ENCODE assay signal across 8 cellular contexts in the genomic region with DNA sequence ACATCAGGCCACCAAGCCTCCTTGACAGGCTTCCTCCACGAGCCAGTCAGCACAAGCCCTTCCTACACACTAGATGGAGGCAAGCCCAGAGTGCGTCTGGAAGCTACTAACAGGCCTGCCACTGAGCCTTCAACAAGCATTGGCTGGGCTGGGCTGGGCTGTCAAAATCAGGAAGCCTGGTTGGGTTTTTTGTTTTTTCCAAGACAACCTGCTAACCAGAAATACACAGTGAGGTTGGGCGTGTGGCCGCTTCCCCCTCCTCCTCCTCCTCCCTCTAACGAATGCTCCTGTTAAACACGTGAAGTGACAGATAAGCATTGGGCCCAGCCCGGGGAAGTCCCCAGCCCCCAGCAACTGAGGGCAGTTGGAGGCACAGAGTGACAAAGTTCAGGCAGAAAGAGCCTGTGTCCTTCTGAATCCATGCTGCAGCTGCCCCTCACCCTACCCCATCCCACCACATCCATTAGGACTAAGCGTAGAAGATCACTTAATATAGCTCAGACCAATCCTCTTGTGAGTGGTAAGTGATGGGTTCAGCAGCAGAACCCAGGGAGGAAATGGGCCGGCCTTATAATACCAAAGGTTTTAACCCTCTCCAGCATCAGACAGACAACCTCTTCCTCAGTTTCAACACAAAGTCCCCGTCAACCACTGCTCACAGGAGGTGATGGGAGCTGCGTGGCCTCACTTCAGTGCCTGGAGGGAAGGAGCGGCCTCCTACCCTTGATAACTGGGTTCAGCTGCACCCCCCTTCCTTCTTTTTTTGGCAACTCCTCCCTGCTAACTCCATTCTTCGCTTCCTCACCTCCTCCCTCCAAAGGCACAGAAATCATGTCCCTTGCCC. TPM values are rescaled to one million over a fixed set of nuclear protein-coding genes. Genes with fewer than 3 reads are reported as not detected.
A peak's percentile ranks its signal among the peaks of the same experiment; 100 is the strongest.
DNase-seq lines count a peak whose midpoint lies in the region; ATAC-seq and TF ChIP-seq lines count a peak whose summit lies in the region.

No MANE protein-coding gene starts in this region.

- peak overlapping the region; percentile 72 to 85 for H3K4me3 ChIP-seq in CD4-positive, alpha-beta memory T cell (ENCODE audit: low read length in 2 of 2)
- H3K4me3 ChIP-seq in endodermal cell (ENCODE audit: low read length) (no peak overlapping the region), muscle layer of colon (ENCODE audit: low read depth in 1 of 2, low read length in 2 of 2) (no peak overlapping the region)

- no peaks in the 10 kb centered on the region for H3K9me3 Mint-ChIP-seq in CD4-positive, alpha-beta memory T cell
- H3K9me3 Mint-ChIP-seq in activated CD8-positive, alpha-beta T cell treated with anti-CD3 and anti-CD28 coated beads for 36 hours, result no peaks in the 10 kb centered on the region
- peaks cover 9% of the 10 kb centered on the region for H3K9me3 Mint-ChIP-seq in endodermal cell
- H3K9me3 Mint-ChIP-seq in stimulated activated effector memory CD8-positive, alpha-beta T cell treated with anti-CD3 and anti-CD28 coated beads, Interleukin-12 subunit alpha, Interleukin-12 subunit beta, amount 100 ng/mL, for 72 hours, result no peaks in the 10 kb centered on the region

- peaks cover 6% of the 10 kb centered on the region for H3K36me3 ChIP-seq in CD4-positive, alpha-beta memory T cell (ENCODE audit: insufficient read depth, low read length)
- H3K36me3 ChIP-seq in endodermal cell (ENCODE audit: control insufficient read depth, insufficient read depth, low read length), result no peaks in the 10 kb centered on the region
- H3K36me3 ChIP-seq in muscle layer of colon (ENCODE audit: insufficient read depth, low read length), result no peaks in the 10 kb centered on the region

- POLR2A ChIA-PET in CD4-positive, alpha-beta memory T cell (lab: Charles Lee; ENCODE audit: partially characterized antibody), result interaction anchor here (0.6 to 5.2 kb wide), 27 partner anchors 12 to 1605 kb away, joined by 3 to 109 read pairs (median 7); partner anchors contain the start of genes ADNP and RNF114
- POLR2A ChIA-PET in activated CD8-positive, alpha-beta T cell treated with anti-CD3 and anti-CD28 coated beads for 36 hours (lab: Charles Lee), result interaction anchor here (0.7 to 4.8 kb wide), 36 partner anchors 8 to 181 kb away, joined by 3 to 54 read pairs (median 6); no protein-coding TSS in a partner anchor

- H3K4me1 Mint-ChIP-seq in CD4-positive, alpha-beta memory T cell, result peaks cover 43 to 65% (median 52%) of the 10 kb centered on the region in 4 donors
- H3K4me1 Mint-ChIP-seq in activated CD8-positive, alpha-beta T cell treated with anti-CD3 and anti-CD28 coated beads for 36 hours (ENCODE audit: low read depth), result peaks cover 45% of the 10 kb centered on the region
- H3K4me1 Mint-ChIP-seq in endodermal cell, result peaks cover 18% of the 10 kb centered on the region
- peaks cover 64% of the 10 kb centered on the region for H3K4me1 Mint-ChIP-seq in stimulated activated effector memory CD8-positive, alpha-beta T cell treated with anti-CD3 and anti-CD28 coated beads, Interleukin-12 subunit alpha, Interleukin-12 subunit beta, amount 100 ng/mL, for 72 hours

- DNase-seq in CD4-positive, alpha-beta memory T cell, result peak; percentile 88 to 98 (median 91)
- DNase-seq in NCI-H1105 (lab: John Stamatoyannopoulos, UW), result peak; percentile 37
- DNase-seq in activated CD8-positive, alpha-beta T cell treated with anti-CD3 and anti-CD28 coated beads for 36 hours, result peak; percentile 93
- peak; percentile 76 for DNase-seq in endodermal cell
- DNase-seq in stimulated activated effector memory CD8-positive, alpha-beta T cell treated with anti-CD3 and anti-CD28 coated beads, Interleukin-12 subunit alpha, Interleukin-12 subunit beta, amount 100 ng/mL, for 72 hours (ENCODE audit: low spot score in 2 of 2), result peak; percentile 60 to 89
- no peak for DNase-seq in NCI-H2227 treated with DMSO at 0.1 percent for 48 hours (lab: John Stamatoyannopoulos, UW)

- peak overlapping the region; percentile 95 to 99 (median 98) for H3K4me3 Mint-ChIP-seq in CD4-positive, alpha-beta memory T cell
- H3K4me3 Mint-ChIP-seq in activated CD8-positive, alpha-beta T cell treated with anti-CD3 and anti-CD28 coated beads for 36 hours, result peak overlapping the region; percentile 89
- H3K4me3 Mint-ChIP-seq in endodermal cell, result peak overlapping the region; percentile 49
- H3K4me3 Mint-ChIP-seq in stimulated activated effector memory CD8-positive, alpha-beta T cell treated with anti-CD3 and anti-CD28 coated beads, Interleukin-12 subunit alpha, Interleukin-12 subunit beta, amount 100 ng/mL, for 72 hours, result peak overlapping the region; percentile 95

- no peak overlapping the region for H3K9ac ChIP-seq in endodermal cell (ENCODE audit: extremely low read depth, low read length, poor library complexity, severe bottlenecking)
- no peak overlapping the region for H3K9ac ChIP-seq in muscle layer of colon (ENCODE audit: low read length)

- H3K9me3 ChIP-seq in CD4-positive, alpha-beta memory T cell (ENCODE audit: control insufficient read depth in 1 of 2, low read length in 2 of 2), result no peaks in the 10 kb centered on the region
- H3K9me3 ChIP-seq in endodermal cell (ENCODE audit: control insufficient read depth, low read length) (no peaks in the 10 kb centered on the region), muscle layer of colon (ENCODE audit: low read length) (peaks cover 3% of the 10 kb centered on the region)

- WGBS in endodermal cell (ENCODE audit: insufficient coverage in 1 of 2, insufficient read length in 1 of 2), 2 experiments, result 13 to 49% methylated on average over 2 to 13 of the region's 13 CpGs

- H3K27me3 Mint-ChIP-seq in CD4-positive, alpha-beta memory T cell, result no peaks in the 10 kb centered on the region
- H3K27me3 Mint-ChIP-seq in activated CD8-positive, alpha-beta T cell treated with anti-CD3 and anti-CD28 coated beads for 36 hours, result peaks cover 4% of the 10 kb centered on the region
- peaks cover 46% of the 10 kb centered on the region for H3K27me3 Mint-ChIP-seq in endodermal cell (ENCODE audit: insufficient read depth)

- H3K27ac ChIP-seq in CD4-positive, alpha-beta memory T cell (ENCODE audit: low read depth, low read length), result peak overlapping the region; percentile 98
- no peak overlapping the region for H3K27ac ChIP-seq in endodermal cell (ENCODE audit: low read depth, low read length)
- H3K27ac ChIP-seq in muscle layer of colon (ENCODE audit: low read depth, low read length), result peak overlapping the region; percentile 69

- TF ChIP-seq CTCF in activated CD8-positive, alpha-beta T cell treated with anti-CD3 and anti-CD28 coated beads for 36 hours (IDR thresholded peaks at IDR 0.05), result no peak
- no peak for TF ChIP-seq CTCF in endodermal cell (conservative IDR thresholded peaks at IDR 0.05)

- peak; percentile 40 for ATAC-seq in GM21526 (IDR thresholded peaks at IDR 0.05; ENCODE audit: low FRiP score, unreplicated experiment)
- peak; percentile 79 for ATAC-seq in activated CD8-positive, alpha-beta T cell treated with anti-CD3 and anti-CD28 coated beads for 36 hours
- ATAC-seq in stimulated activated effector memory CD8-positive, alpha-beta T cell treated with anti-CD3 and anti-CD28 coated beads, Interleukin-12 subunit alpha, Interleukin-12 subunit beta, amount 100 ng/mL, for 72 hours, result peak; percentile 87

- peaks cover 19 to 40% of the 10 kb centered on the region in 2 donors for H3K36me3 Mint-ChIP-seq in CD4-positive, alpha-beta memory T cell
- H3K36me3 Mint-ChIP-seq in activated CD8-positive, alpha-beta T cell treated with anti-CD3 and anti-CD28 coated beads for 36 hours (ENCODE audit: low read depth), result peaks cover 47% of the 10 kb centered on the region
- H3K36me3 Mint-ChIP-seq in endodermal cell (ENCODE audit: low read depth), result no peaks in the 10 kb centered on the region
- H3K36me3 Mint-ChIP-seq in stimulated activated effector memory CD8-positive, alpha-beta T cell treated with anti-CD3 and anti-CD28 coated beads, Interleukin-12 subunit alpha, Interleukin-12 subunit beta, amount 100 ng/mL, for 72 hours, result peaks cover 46% of the 10 kb centered on the region

- no peaks in the 10 kb centered on the region for H3K27me3 ChIP-seq in CD4-positive, alpha-beta memory T cell (ENCODE audit: insufficient read depth, low read length)
- peaks cover 34% of the 10 kb centered on the region for H3K27me3 ChIP-seq in endodermal cell (ENCODE audit: control insufficient read depth, insufficient read depth, low read length, poor library complexity, severe bottlenecking)
- H3K27me3 ChIP-seq in muscle layer of colon (ENCODE audit: control insufficient read depth in 1 of 2, insufficient read depth in 2 of 2, low read length in 2 of 2), result peaks cover 0 to 12% of the 10 kb centered on the region in 2 donors

- CTCF ChIA-PET in CD4-positive, alpha-beta memory T cell (lab: Charles Lee; ENCODE audit: partially characterized antibody), result interaction anchor here (0.6 to 5.9 kb wide), 12 partner anchors 12 to 155 kb away, joined by 3 to 35 read pairs (median 4); no protein-coding TSS in a partner anchor
- CTCF ChIA-PET in activated CD8-positive, alpha-beta T cell treated with anti-CD3 and anti-CD28 coated beads for 36 hours (lab: Charles Lee), result interaction anchor here (0.6 to 6.7 kb wide), 24 partner anchors 9 to 223 kb away, joined by 3 to 49 read pairs (median 4); no protein-coding TSS in a partner anchor

- H3K27ac Mint-ChIP-seq in CD4-positive, alpha-beta memory T cell, result peak overlapping the region; percentile 97 to 100 (median 98)
- peak overlapping the region; percentile 100 for H3K27ac Mint-ChIP-seq in activated CD8-positive, alpha-beta T cell treated with anti-CD3 and anti-CD28 coated beads for 36 hours
- no peak overlapping the region for H3K27ac Mint-ChIP-seq in endodermal cell
- H3K27ac Mint-ChIP-seq in stimulated activated effector memory CD8-positive, alpha-beta T cell treated with anti-CD3 and anti-CD28 coated beads, Interleukin-12 subunit alpha, Interleukin-12 subunit beta, amount 100 ng/mL, for 72 hours, result peak overlapping the region; percentile 92

- intact Hi-C loops in CD4-positive, alpha-beta memory T cell (cut with micrococcal nuclease), result loop anchor here (1.0 to 5.0 kb wide), 8 partner anchors 12 to 155 kb away; no protein-coding TSS in a partner anchor
- intact Hi-C loops in activated CD8-positive, alpha-beta T cell treated with anti-CD3 and anti-CD28 coated beads for 36 hours (cut with micrococcal nuclease), result loop anchor here (2.0 to 5.0 kb wide), 4 partner anchors 56 to 139 kb away; no protein-coding TSS in a partner anchor

- H3K4me1 ChIP-seq in CD4-positive, alpha-beta memory T cell (ENCODE audit: insufficient read depth, low read length), result peaks cover 55% of the 10 kb centered on the region
- H3K4me1 ChIP-seq in endodermal cell (ENCODE audit: control insufficient read depth, insufficient read depth, low read length) (peaks cover 6% of the 10 kb centered on the region), muscle layer of colon (ENCODE audit: insufficient read depth, low read length) (peaks cover 21% of the 10 kb centered on the region)

RNA-seq across cellular contexts. Expression of gene NFATC2, which starts 1.1 kb away (rescaled TPM):
- 10 to 100 TPM; 64.9 to 71.6 TPM for total RNA-seq in CD4-positive, alpha-beta memory T cell
- 10 to 100 TPM; 14.0 to 42.4 TPM for polyA plus RNA-seq in CD4-positive, alpha-beta memory T cell
- 10 to 100 TPM; 38.3 to 40.9 TPM for total RNA-seq in activated CD8-positive, alpha-beta T cell treated with anti-CD3 and anti-CD28 coated beads for 36 hours
- total RNA-seq in endodermal cell, result 1 to 10 TPM; 1.5 to 2.1 TPM
- polyA plus RNA-seq in endodermal cell (2013, experiment 1 of 2), result 1.2 TPM
- 0.87 TPM for polyA plus RNA-seq in endodermal cell (2013, experiment 2 of 2)

Comparison
In these comparisons a context has a peak if more than half of its experiments do, and no peak if none do; other contexts are left out.
1. H3K4me3 ChIP-seq: peak in CD4-positive, alpha-beta memory T cell (2 of 2); none in endodermal cell (single experiment) and muscle layer of colon (0 of 2).
2. RNA of gene NFATC2, which starts 1.1 kb away (total RNA-seq): 64.9 to 71.6 TPM in CD4-positive, alpha-beta memory T cell and 38.3 to 40.9 TPM in activated CD8-positive, alpha-beta T cell treated with anti-CD3 and anti-CD28 coated beads for 36 hours; 1.5 to 2.1 TPM in endodermal cell; every median in the first group is over 10 times any median in the second.
3. Peak in every context shown above with its lines, with median percentiles within 50 percentile points of each other: H3K4me3 Mint-ChIP-seq and ATAC-seq.